1 cellular context compared by ENCODE assay signal in genomic region chr2:39413063-39413722, GRCh38.
TF ChIP-seq lines count a peak whose summit lies in the region.

No MANE protein-coding gene starts in this region.

TF ChIP-seq in GM12878, 131 proteins besides CTCF, POLR2A, EP300 and RAD21:
- TF ChIP-seq PAX8 (IDR thresholded peaks at IDR 0.05) (no peak), TBL1XR1 (IDR thresholded peaks at IDR 0.05; ENCODE audit: low read depth, low read length) (no peak), PML (IDR thresholded peaks at IDR 0.05; ENCODE audit: low read length) (no peak), HSF1 (IDR thresholded peaks at IDR 0.05; ENCODE audit: low read depth, low read length) (no peak), SP1 (IDR thresholded peaks at IDR 0.05; ENCODE audit: low read depth, low read length) (no peak), ATF2 (IDR thresholded peaks at IDR 0.05; ENCODE audit: low read length) (no peak), SRF (IDR thresholded peaks at IDR 0.05; ENCODE audit: low read depth in 2 of 2, low read length in 2 of 2) (no peak), TAF1 (IDR thresholded peaks at IDR 0.05; ENCODE audit: borderline replicate concordance, low read depth, low read length) (no peak), KAT2A (conservative IDR thresholded peaks at IDR 0.05; ENCODE audit: control insufficient read depth, low read depth, low read length) (no peak), CBX3 (IDR thresholded peaks at IDR 0.05; ENCODE audit: borderline replicate concordance, low read depth) (no peak), USF1 (IDR thresholded peaks at IDR 0.05; ENCODE audit: borderline replicate concordance, extremely low read length, insufficient read depth, low read depth, low read length) (no peak), ZNF274 (IDR thresholded peaks at IDR 0.05; ENCODE audit: insufficient read depth, insufficient read length) (no peak), BHLHE40 (IDR thresholded peaks at IDR 0.05; ENCODE audit: borderline replicate concordance in 1 of 2, low read depth in 2 of 2, low read length in 1 of 2) (no peak)
- TF ChIP-seq, protein P1, sequence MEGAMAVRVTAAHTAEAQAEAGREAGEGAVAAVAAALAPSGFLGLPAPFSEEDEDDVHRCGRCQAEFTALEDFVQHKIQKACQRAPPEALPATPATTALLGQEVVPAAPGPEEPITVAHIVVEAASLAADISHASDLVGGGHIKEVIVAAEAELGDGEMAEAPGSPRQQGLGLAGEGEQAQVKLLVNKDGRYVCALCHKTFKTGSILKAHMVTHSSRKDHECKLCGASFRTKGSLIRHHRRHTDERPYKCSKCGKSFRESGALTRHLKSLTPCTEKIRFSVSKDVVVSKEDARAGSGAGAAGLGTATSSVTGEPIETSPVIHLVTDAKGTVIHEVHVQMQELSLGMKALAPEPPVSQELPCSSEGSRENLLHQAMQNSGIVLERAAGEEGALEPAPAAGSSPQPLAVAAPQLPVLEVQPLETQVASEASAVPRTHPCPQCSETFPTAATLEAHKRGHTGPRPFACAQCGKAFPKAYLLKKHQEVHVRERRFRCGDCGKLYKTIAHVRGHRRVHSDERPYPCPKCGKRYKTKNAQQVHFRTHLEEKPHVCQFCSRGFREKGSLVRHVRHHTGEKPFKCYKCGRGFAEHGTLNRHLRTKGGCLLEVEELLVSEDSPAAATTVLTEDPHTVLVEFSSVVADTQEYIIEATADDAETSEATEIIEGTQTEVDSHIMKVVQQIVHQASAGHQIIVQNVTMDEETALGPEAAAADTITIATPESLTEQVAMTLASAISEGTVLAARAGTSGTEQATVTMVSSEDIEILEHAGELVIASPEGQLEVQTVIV (IDR thresholded peaks at IDR 0.05; ENCODE audit: borderline replicate concordance, partially characterized antibody): no peak
